In genomic region chr19:10230904-10231623, GRCh38 we compare ENCODE assay signal across 8 cellular contexts. TPM values are rescaled to one million over a fixed set of nuclear protein-coding genes. Genes with fewer than 3 reads are reported as not detected.
DNase-seq lines count a peak whose midpoint lies in the region; ATAC-seq and TF ChIP-seq lines count a peak whose summit lies in the region.

S1PR2 (minus strand) TSS chr19:10231331; CDS start chr19:10224905, 6,426 bp downstream.

- H3K27ac ChIP-seq in heart left ventricle (peak within 1 kb of the TSS; percentile 54 to 99 (median 94)), uterus (peak within 1 kb of the TSS; percentile 82 to 89)

- intact Hi-C loops in heart left ventricle (cut with DNase I) = loop anchor here in 1 of 10 donors (5.0 kb wide), 1 partner anchor 39 kb away; the partner anchor contains the start of gene DNMT1
- intact Hi-C loops in uterus (cut with DNase I; ENCODE audit: low total_unique reads) = no loop called here

- peaks cover 0 to 11% (median 0%) of the 10 kb centered on the region in 9 donors for H3K27me3 ChIP-seq in heart left ventricle
- H3K27me3 ChIP-seq in uterus = no peaks in the 10 kb centered on the region

- H3K4me1 ChIP-seq in heart left ventricle (peaks cover 0 to 60% (median 36%) of the 10 kb centered on the region in 12 donors), uterus (peaks cover 3 to 8% of the 10 kb centered on the region in 2 donors)

- ATAC-seq in GM19397 (IDR thresholded peaks at IDR 0.05; ENCODE audit: unreplicated experiment) = peak; percentile 45
- peak; percentile 30 to 73 (median 68) for ATAC-seq in heart left ventricle

- H3K36me3 ChIP-seq in heart left ventricle (no peaks in the 10 kb centered on the region), uterus (no peaks in the 10 kb centered on the region)

- H3K36me3 Mint-ChIP-seq in progenitor cell of endocrine pancreas (ENCODE audit: insufficient read depth) = no peaks in the 10 kb centered on the region

- WGBS in heart left ventricle, 4 donors = 0 to 1% (median 0%) methylated on average over 24 to 71 of the region's 71 CpGs; no CpG with 5 or more reads in 1 of the 4 donors

- H3K4me3 ChIP-seq in LNCaP clone FGC (ENCODE audit: low read depth, low read length) (peak within 1 kb of the TSS; percentile 76), heart left ventricle (peak within 1 kb of the TSS; percentile 68 to 99 (median 90)), uterus (peak within 1 kb of the TSS; percentile 65 to 85)

- H3K4me1 Mint-ChIP-seq in progenitor cell of endocrine pancreas (ENCODE audit: low read depth) = peaks cover 5% of the 10 kb centered on the region

- peak within 1 kb of the TSS; percentile 80 for H3K4me3 Mint-ChIP-seq in progenitor cell of endocrine pancreas (ENCODE audit: low read depth)

- DNase-seq in AML-193 (lab: John Stamatoyannopoulos, UW) = peak; percentile 6 to 35
- no peak for DNase-seq in LNCaP clone FGC (ENCODE audit: low read depth)
- DNase-seq in SW480 (ENCODE audit: low spot score) = peak; percentile 84
- DNase-seq in activated naive CD8-positive, alpha-beta T cell treated with anti-CD3 and anti-CD28 coated beads, Interleukin-2, amount 50 U/mL, for 16 hours (ENCODE audit: low read depth, low spot score) = peak; percentile 37
- DNase-seq in heart left ventricle = peak; percentile 87 to 92 (median 89)
- DNase-seq in progenitor cell of endocrine pancreas (ENCODE audit: low spot score, unreplicated experiment) = peak; percentile 89
- DNase-seq in uterus = peak; percentile 80 to 88

- H3K9me3 ChIP-seq in heart left ventricle = no peaks in the 10 kb centered on the region
- no peaks in the 10 kb centered on the region for H3K9me3 ChIP-seq in uterus

- H3K27ac Mint-ChIP-seq in progenitor cell of endocrine pancreas = peak within 1 kb of the TSS; percentile 95

- TF ChIP-seq CTCF in LNCaP clone FGC (IDR thresholded peaks at IDR 0.05; ENCODE audit: control insufficient read depth, extremely low read depth, insufficient read depth) (no peak), heart left ventricle (IDR thresholded peaks at IDR 0.05) (peak in 2 of 12 donors; percentile 7 to 10), progenitor cell of endocrine pancreas (IDR thresholded peaks at IDR 0.05; ENCODE audit: unreplicated experiment) (no peak), uterus (IDR thresholded peaks at IDR 0.05) (peak in 1 of 4 experiments; percentile 1)

- H3K27me3 Mint-ChIP-seq in progenitor cell of endocrine pancreas = no peaks in the 10 kb centered on the region

- TF ChIP-seq POLR2A in heart left ventricle (IDR thresholded peaks at IDR 0.05) (peak in 1 of 2 donors; percentile 60), uterus (IDR thresholded peaks at IDR 0.05) (peak in 1 of 2 donors; percentile 77)

- no peaks in the 10 kb centered on the region for H3K9me3 Mint-ChIP-seq in progenitor cell of endocrine pancreas (ENCODE audit: low read depth)

RNA-seq across cellular contexts. Expression of gene S1PR2, which starts in this region (rescaled TPM):
- 10 to 100 TPM in 1 of 9 donors, 1 to 10 TPM in 8; 1.7 to 14.2 (median 4.4) TPM for total RNA-seq in heart left ventricle
- 1 to 10 TPM; 1.0 to 4.3 TPM for polyA plus RNA-seq in heart left ventricle
- total RNA-seq in progenitor cell of endocrine pancreas = 17.9 and 19.2 TPM in 2 replicates
- total RNA-seq in uterus = 10 to 100 TPM in 3 of 4 donors, 1 to 10 TPM in 1; 1.3 to 32.5 (median 17.3) TPM
